Comparison of ENCODE assay signal across 10 cellular contexts in genomic region chr22:46652930-46653331, GRCh38. TPM values are rescaled to one million over a fixed set of nuclear protein-coding genes. Genes with fewer than 3 reads are reported as not detected.
DNase-seq lines count a peak whose midpoint lies in the region; ATAC-seq and TF ChIP-seq lines count a peak whose summit lies in the region.
"Had no signal": no experiment of that assay in that cellular context is flagged by ENCODE, and none has a peak within 500 bp of the region (broad histone marks: within the 10 kb centered on the region; RNA-seq: fewer than 3 reads in every experiment).

No MANE protein-coding gene starts in this region.

- H3K4me2 ChIP-seq in OCI-LY7 (ENCODE audit: low read length), result no peak overlapping the region; the same call in 1 of the 2 replicates

- no TSS peak for BruUV-seq in OCI-LY7 (replicated peaks; lab: Mats Ljungman, UMichigan)

- TF ChIP-seq CTCF in OCI-LY7 (conservative IDR thresholded peaks at IDR 0.05; ENCODE audit: low read length) (no peak), tibial artery (IDR thresholded peaks at IDR 0.05) (no peak)

- H3K36me3 ChIP-seq in stomach smooth muscle (ENCODE audit: control insufficient read depth in 2 of 2, insufficient read depth in 2 of 2, low read length in 2 of 2) (no peaks in the 10 kb centered on the region), OCI-LY7 (ENCODE audit: insufficient read depth, low read length) (no peaks in the 10 kb centered on the region), tibial artery (no peaks in the 10 kb centered on the region)
- H3K36me3 ChIP-seq: SJSA1 had no signal

- no peaks in the 10 kb centered on the region for H3K27me3 Mint-ChIP-seq in activated CD4-positive, alpha-beta T cell treated with anti-CD3 and anti-CD28 coated beads, Interleukin-2, amount 10 ng/mL, durations not matched to agents 24 days and 14 days

- peaks cover 34% of the 10 kb centered on the region for H3K4me1 Mint-ChIP-seq in activated CD4-positive, alpha-beta T cell treated with anti-CD3 and anti-CD28 coated beads, Interleukin-2, amount 10 ng/mL, durations not matched to agents 24 days and 14 days

- CTCF ChIA-PET in OCI-LY7 (lab: Charles Lee; ENCODE audit: unreplicated experiment), result no interaction called here

- POLR2A ChIA-PET in OCI-LY7 (lab: Charles Lee), result no interaction called here

- no peaks in the 10 kb centered on the region for H3K27me3 ChIP-seq in stomach smooth muscle (ENCODE audit: control insufficient read depth in 1 of 2, insufficient read depth in 2 of 2, low read length in 2 of 2)
- no peaks in the 10 kb centered on the region for H3K27me3 ChIP-seq in tibial artery
- H3K27me3 ChIP-seq: SJSA1 had no signal

- peak overlapping the region; percentile 25 for H3K4me3 Mint-ChIP-seq in activated CD4-positive, alpha-beta T cell treated with anti-CD3 and anti-CD28 coated beads, Interleukin-2, amount 10 ng/mL, durations not matched to agents 24 days and 14 days

- H3K27ac ChIP-seq in angular gyrus (ENCODE audit: low read depth, low read length) (peak overlapping the region; percentile 57), stomach smooth muscle (ENCODE audit: low read length) (peak overlapping the region; percentile 11), OCI-LY7 (ENCODE audit: low read depth, low read length, poor library complexity, severe bottlenecking) (no peak overlapping the region), tibial artery (no peak overlapping the region)
- H3K27ac ChIP-seq: SJSA1 had no signal

- H3K27ac Mint-ChIP-seq in activated CD4-positive, alpha-beta T cell treated with anti-CD3 and anti-CD28 coated beads, Interleukin-2, amount 10 ng/mL, durations not matched to agents 24 days and 14 days, result peak overlapping the region; percentile 94

- intact Hi-C loops in activated CD4-positive, alpha-beta T cell treated with anti-CD3 and anti-CD28 coated beads, Interleukin-2, amount 10 ng/mL, durations not matched to agents 24 days and 14 days (cut with micrococcal nuclease), result loop anchor here (1.0 kb wide), 2 partner anchors 21 to 39 kb away; no protein-coding TSS in a partner anchor
- intact Hi-C loops in left colon (cut with DNase I, micrococcal nuclease), result no loop called here
- intact Hi-C loops in OCI-LY7 (cut with micrococcal nuclease; ENCODE audit: unreplicated experiment), result no loop called here
- intact Hi-C loops in tibial artery (cut with DNase I; ENCODE audit: low total_unique reads), result no loop called here

- H3K9me3 ChIP-seq in stomach smooth muscle (ENCODE audit: control insufficient read depth in 2 of 2, low read length in 2 of 2) (no peaks in the 10 kb centered on the region), OCI-LY7 (ENCODE audit: low read length) (no peaks in the 10 kb centered on the region), tibial artery (no peaks in the 10 kb centered on the region)
- H3K9me3 ChIP-seq: SJSA1 had no signal

- no peak overlapping the region for H3K9ac ChIP-seq in stomach smooth muscle (ENCODE audit: low read length in 2 of 2)

- no peak for DNase-seq in activated CD4-positive, alpha-beta T cell treated with anti-CD3 and anti-CD28 coated beads, Interleukin-2, amount 10 ng/mL, durations not matched to agents 24 days and 14 days
- DNase-seq in activated CD4-positive, alpha-beta T cell treated with anti-CD3 and anti-CD28 coated beads, Interleukin-2, amount 50 U/mL, for 1 hour, result no peak
- DNase-seq in left colon (no peak), OCI-LY7 (ENCODE audit: low spot score) (no peak), tibial artery (no peak)
- DNase-seq in stimulated activated CD8-positive, alpha-beta memory T cell treated with anti-CD3 and anti-CD28 coated beads, Interleukin-4, amount 100 ng/mL, for 48 hours, result no peak
- DNase-seq: activated CD8-positive, alpha-beta memory T cell treated with anti-CD3 and anti-CD28 coated beads, Interleukin-2, amount 50 U/mL, for 48 hours had no signal

- no peaks in the 10 kb centered on the region for H3K9me2 ChIP-seq in OCI-LY7 (ENCODE audit: insufficient read depth, low read length)

- no peaks in the 10 kb centered on the region for H3K79me2 ChIP-seq in OCI-LY7 (ENCODE audit: insufficient read depth, low read depth, low read length)

- H4K20me1 ChIP-seq in OCI-LY7 (ENCODE audit: insufficient read depth, low read length), result no peaks in the 10 kb centered on the region; the same call in 1 of the 2 replicates

- peaks cover 9% of the 10 kb centered on the region for H3K36me3 Mint-ChIP-seq in activated CD4-positive, alpha-beta T cell treated with anti-CD3 and anti-CD28 coated beads, Interleukin-2, amount 10 ng/mL, durations not matched to agents 24 days and 14 days (ENCODE audit: low read depth)

- H3K4me1 ChIP-seq in stomach smooth muscle (ENCODE audit: control insufficient read depth, insufficient read depth, low read length) (peaks cover 16% of the 10 kb centered on the region), OCI-LY7 (ENCODE audit: insufficient read depth, low read length, poor library complexity, severe bottlenecking) (peaks cover 10% of the 10 kb centered on the region), tibial artery (peaks cover 0 to 20% (median 8%) of the 10 kb centered on the region in 4 donors)

- ATAC-seq in left colon, result peak; percentile 11

- H3K9me3 Mint-ChIP-seq in activated CD4-positive, alpha-beta T cell treated with anti-CD3 and anti-CD28 coated beads, Interleukin-2, amount 10 ng/mL, durations not matched to agents 24 days and 14 days, result peaks cover 7% of the 10 kb centered on the region

- H2AFZ ChIP-seq in OCI-LY7 (ENCODE audit: low read length), result no peak overlapping the region

- peak overlapping the region; percentile 11 to 47 for H3K4me3 ChIP-seq in stomach smooth muscle (ENCODE audit: low read length in 2 of 2)
- H3K4me3 ChIP-seq in OCI-LY7 (ENCODE audit: low read depth, low read length, poor library complexity, severe bottlenecking), result no peak overlapping the region
- no peak overlapping the region for H3K4me3 ChIP-seq in tibial artery
- H3K4me3 ChIP-seq: SJSA1 had no signal

RNA-seq across cellular contexts. Expression of gene GRAMD4, which starts 32.7 kb away (rescaled TPM):
- total RNA-seq in activated CD4-positive, alpha-beta T cell treated with anti-CD3 and anti-CD28 coated beads, Interleukin-2, amount 10 ng/mL, durations not matched to agents 24 days and 14 days, result 63.8 and 66.1 TPM in 2 replicates
- total RNA-seq in left colon (100 to 1,000 TPM; 178 to 213 TPM), OCI-LY7 (2022) (32.8 and 46.9 TPM in 2 replicates)
- 40.7 and 52.4 TPM in 2 replicates for total RNA-seq in OCI-LY7 (2014; rRNA removed; shearing (Covaris generic))

Comparison
In these comparisons a context has a peak if more than half of its experiments do, and no peak if none do; other contexts are left out.
1. H3K27ac ChIP-seq: peak in angular gyrus (single experiment) and stomach smooth muscle (single experiment); none in OCI-LY7 (single experiment) and tibial artery (0 of 2).
2. H3K4me3 ChIP-seq: peak in stomach smooth muscle (2 of 2); none in OCI-LY7 (single experiment) and tibial artery (0 of 2).